1 cellular context compared by ENCODE assay signal in the genomic region with DNA sequence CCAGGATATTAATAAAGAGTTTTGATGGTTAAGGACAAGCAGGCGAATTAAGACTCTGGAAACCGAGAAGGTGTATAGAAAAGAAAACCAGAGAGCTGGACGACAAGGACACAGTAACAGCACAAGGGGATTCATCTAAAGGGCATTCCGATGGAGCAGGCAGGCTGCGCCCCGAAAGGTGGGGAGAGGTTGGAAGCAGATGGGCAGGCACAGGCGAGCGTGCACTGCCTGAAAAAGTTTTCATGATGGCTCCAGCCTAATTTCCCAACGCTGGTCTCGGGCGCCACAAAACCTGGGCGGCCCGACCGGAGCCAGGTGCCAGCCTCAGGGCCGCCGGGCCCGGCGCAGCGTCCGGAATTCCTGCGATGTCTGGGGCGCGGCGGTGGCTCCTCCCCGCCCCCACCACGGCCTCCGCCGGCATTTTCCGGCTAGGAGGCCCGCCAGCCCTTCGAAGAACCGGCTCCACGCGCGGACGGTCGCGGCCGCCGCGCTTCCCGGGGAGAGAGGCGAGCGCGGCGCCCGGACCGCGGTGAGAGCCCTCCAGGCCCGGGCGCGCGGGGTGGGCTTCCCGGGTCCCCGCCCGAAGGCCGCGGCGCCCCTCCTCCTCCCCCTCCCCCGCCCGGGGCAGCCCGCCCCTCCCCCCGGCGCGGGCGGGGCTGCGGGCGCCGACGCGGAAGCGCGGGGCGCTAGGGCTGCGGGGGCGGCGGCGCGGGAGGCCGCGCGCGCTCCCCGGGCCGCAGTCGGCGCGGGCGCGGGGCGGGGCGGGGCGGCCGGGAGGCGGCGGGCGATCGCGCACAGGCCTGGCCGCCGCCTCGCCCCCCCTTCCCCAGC.
TF ChIP-seq lines count a peak whose summit lies in the region.

No MANE protein-coding gene starts in this region.

TF ChIP-seq in GM23338, 12 proteins besides CTCF, POLR2A, EP300 and RAD21 (continued from another document):
- TF ChIP-seq, protein P1, sequence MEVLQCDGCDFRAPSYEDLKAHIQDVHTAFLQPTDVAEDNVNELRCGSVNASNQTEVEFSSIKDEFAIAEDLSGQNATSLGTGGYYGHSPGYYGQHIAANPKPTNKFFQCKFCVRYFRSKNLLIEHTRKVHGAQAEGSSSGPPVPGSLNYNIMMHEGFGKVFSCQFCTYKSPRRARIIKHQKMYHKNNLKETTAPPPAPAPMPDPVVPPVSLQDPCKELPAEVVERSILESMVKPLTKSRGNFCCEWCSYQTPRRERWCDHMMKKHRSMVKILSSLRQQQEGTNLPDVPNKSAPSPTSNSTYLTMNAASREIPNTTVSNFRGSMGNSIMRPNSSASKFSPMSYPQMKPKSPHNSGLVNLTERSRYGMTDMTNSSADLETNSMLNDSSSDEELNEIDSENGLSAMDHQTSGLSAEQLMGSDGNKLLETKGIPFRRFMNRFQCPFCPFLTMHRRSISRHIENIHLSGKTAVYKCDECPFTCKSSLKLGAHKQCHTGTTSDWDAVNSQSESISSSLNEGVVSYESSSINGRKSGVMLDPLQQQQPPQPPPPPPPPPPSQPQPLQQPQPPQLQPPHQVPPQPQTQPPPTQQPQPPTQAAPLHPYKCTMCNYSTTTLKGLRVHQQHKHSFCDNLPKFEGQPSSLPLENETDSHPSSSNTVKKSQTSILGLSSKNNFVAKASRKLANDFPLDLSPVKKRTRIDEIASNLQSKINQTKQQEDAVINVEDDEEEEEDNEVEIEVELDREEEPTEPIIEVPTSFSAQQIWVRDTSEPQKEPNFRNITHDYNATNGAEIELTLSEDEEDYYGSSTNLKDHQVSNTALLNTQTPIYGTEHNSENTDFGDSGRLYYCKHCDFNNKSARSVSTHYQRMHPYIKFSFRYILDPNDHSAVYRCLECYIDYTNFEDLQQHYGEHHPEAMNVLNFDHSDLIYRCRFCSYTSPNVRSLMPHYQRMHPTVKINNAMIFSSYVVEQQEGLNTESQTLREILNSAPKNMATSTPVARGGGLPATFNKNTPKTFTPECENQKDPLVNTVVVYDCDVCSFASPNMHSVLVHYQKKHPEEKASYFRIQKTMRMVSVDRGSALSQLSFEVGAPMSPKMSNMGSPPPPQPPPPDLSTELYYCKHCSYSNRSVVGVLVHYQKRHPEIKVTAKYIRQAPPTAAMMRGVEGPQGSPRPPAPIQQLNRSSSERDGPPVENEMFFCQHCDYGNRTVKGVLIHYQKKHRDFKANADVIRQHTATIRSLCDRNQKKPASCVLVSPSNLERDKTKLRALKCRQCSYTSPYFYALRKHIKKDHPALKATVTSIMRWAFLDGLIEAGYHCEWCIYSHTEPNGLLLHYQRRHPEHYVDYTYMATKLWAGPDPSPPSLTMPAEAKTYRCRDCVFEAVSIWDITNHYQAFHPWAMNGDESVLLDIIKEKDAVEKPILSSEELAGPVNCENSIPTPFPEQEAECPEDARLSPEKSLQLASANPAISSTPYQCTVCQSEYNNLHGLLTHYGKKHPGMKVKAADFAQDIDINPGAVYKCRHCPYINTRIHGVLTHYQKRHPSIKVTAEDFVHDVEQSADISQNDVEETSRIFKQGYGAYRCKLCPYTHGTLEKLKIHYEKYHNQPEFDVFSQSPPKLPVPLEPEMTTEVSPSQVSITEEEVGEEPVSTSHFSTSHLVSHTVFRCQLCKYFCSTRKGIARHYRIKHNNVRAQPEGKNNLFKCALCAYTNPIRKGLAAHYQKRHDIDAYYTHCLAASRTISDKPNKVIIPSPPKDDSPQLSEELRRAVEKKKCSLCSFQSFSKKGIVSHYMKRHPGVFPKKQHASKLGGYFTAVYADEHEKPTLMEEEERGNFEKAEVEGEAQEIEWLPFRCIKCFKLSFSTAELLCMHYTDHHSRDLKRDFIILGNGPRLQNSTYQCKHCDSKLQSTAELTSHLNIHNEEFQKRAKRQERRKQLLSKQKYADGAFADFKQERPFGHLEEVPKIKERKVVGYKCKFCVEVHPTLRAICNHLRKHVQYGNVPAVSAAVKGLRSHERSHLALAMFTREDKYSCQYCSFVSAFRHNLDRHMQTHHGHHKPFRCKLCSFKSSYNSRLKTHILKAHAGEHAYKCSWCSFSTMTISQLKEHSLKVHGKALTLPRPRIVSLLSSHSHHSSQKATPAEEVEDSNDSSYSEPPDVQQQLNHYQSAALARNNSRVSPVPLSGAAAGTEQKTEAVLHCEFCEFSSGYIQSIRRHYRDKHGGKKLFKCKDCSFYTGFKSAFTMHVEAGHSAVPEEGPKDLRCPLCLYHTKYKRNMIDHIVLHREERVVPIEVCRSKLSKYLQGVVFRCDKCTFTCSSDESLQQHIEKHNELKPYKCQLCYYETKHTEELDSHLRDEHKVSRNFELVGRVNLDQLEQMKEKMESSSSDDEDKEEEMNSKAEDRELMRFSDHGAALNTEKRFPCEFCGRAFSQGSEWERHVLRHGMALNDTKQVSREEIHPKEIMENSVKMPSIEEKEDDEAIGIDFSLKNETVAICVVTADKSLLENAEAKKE (CRISPR knock-in tag; IDR thresholded peaks at IDR 0.05) = no peak
- TF ChIP-seq, protein P2, sequence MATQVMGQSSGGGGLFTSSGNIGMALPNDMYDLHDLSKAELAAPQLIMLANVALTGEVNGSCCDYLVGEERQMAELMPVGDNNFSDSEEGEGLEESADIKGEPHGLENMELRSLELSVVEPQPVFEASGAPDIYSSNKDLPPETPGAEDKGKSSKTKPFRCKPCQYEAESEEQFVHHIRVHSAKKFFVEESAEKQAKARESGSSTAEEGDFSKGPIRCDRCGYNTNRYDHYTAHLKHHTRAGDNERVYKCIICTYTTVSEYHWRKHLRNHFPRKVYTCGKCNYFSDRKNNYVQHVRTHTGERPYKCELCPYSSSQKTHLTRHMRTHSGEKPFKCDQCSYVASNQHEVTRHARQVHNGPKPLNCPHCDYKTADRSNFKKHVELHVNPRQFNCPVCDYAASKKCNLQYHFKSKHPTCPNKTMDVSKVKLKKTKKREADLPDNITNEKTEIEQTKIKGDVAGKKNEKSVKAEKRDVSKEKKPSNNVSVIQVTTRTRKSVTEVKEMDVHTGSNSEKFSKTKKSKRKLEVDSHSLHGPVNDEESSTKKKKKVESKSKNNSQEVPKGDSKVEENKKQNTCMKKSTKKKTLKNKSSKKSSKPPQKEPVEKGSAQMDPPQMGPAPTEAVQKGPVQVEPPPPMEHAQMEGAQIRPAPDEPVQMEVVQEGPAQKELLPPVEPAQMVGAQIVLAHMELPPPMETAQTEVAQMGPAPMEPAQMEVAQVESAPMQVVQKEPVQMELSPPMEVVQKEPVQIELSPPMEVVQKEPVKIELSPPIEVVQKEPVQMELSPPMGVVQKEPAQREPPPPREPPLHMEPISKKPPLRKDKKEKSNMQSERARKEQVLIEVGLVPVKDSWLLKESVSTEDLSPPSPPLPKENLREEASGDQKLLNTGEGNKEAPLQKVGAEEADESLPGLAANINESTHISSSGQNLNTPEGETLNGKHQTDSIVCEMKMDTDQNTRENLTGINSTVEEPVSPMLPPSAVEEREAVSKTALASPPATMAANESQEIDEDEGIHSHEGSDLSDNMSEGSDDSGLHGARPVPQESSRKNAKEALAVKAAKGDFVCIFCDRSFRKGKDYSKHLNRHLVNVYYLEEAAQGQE (IDR thresholded peaks at IDR 0.05; ENCODE audit: unreplicated experiment) = no peak
- TF ChIP-seq STAT1 (IDR thresholded peaks at IDR 0.05; ENCODE audit: unreplicated experiment) = no peak
- no peak for TF ChIP-seq EZH2phosphoT487 (IDR thresholded peaks at IDR 0.05; ENCODE audit: unreplicated experiment)
- TF ChIP-seq POLR2AphosphoS5 (IDR thresholded peaks at IDR 0.05; ENCODE audit: low read depth) = peak; percentile 51; the same call in 1 of the 2 replicates
- TF ChIP-seq EZH2 (IDR thresholded peaks at IDR 0.05; ENCODE audit: low read depth, unreplicated experiment) = no peak
- TF ChIP-seq ZNF331 (CRISPR knock-in tag; IDR thresholded peaks at IDR 0.05; ENCODE audit: low read depth) = no peak
